ENCODE assay signal across 20 cellular contexts in genomic region chr15:79459666-79460065, GRCh38.
"Had no signal": no experiment of that assay in that cellular context is flagged by ENCODE, and none has a peak within 500 bp of the region (broad histone marks: within the 10 kb centered on the region; RNA-seq: fewer than 3 reads in every experiment).

No MANE protein-coding gene starts in this region.

- DNase-seq: dermis blood vessel endothelial cell; effector CD4-positive, alpha-beta T cell; effector memory CD4-positive, alpha-beta T cell; foreskin keratinocyte; heart left ventricle; hypothalamus; immature natural killer cell; islet precursor cell; kidney; kidney glomerular epithelial cell; left colon; left lung; left ventricle myocardium superior; lower lobe of right lung; mesenchymal stem cell; mucosa of descending colon; naive B cell; naive thymus-derived CD8-positive, alpha-beta T cell had no signal

- H3K4me3 Mint-ChIP-seq: immature natural killer cell; mesothelial cell of epicardium; naive B cell; naive thymus-derived CD8-positive, alpha-beta T cell had no signal

- ATAC-seq: foreskin keratinocyte; gastroesophageal sphincter; heart left ventricle; left colon; left lung; left ventricle myocardium superior; lower lobe of right lung; mucosa of descending colon; naive thymus-derived CD8-positive, alpha-beta T cell had no signal

- H3K9me3 Mint-ChIP-seq: immature natural killer cell; mesothelial cell of epicardium; naive B cell; naive thymus-derived CD8-positive, alpha-beta T cell had no signal

- H3K36me3 Mint-ChIP-seq: immature natural killer cell, mesothelial cell of epicardium, naive B cell had no signal

- H3K27ac Mint-ChIP-seq: immature natural killer cell; mesothelial cell of epicardium; naive B cell; naive thymus-derived CD8-positive, alpha-beta T cell had no signal

- H3K4me1 Mint-ChIP-seq: immature natural killer cell, mesothelial cell of epicardium, naive B cell had no signal
